In genomic region chr20:31681769-31682168, GRCh38 we compare ENCODE assay signal across 16 cellular contexts. TPM values are rescaled to one million over a fixed set of nuclear protein-coding genes. Genes with fewer than 3 reads are reported as not detected.
DNase-seq lines count a peak whose midpoint lies in the region; ATAC-seq, FAIRE-seq and TF ChIP-seq lines count a peak whose summit lies in the region.
"Had no signal": no experiment of that assay in that cellular context is flagged by ENCODE, and none has a peak within 500 bp of the region (broad histone marks: within the 10 kb centered on the region; RNA-seq: fewer than 3 reads in every experiment).

No MANE protein-coding gene starts in this region.

- intact Hi-C loops in activated naive CD4-positive, alpha-beta T cell treated with anti-CD3 and anti-CD28 coated beads for 36 hours (cut with micrococcal nuclease) = no loop called here
- intact Hi-C loops in K562 (cut with micrococcal nuclease) = no loop called here

- peak overlapping the region; percentile 75 to 99 for H3K27ac Mint-ChIP-seq in activated naive CD4-positive, alpha-beta T cell treated with anti-CD3 and anti-CD28 coated beads, Interleukin-2, amount 50 U/mL, for 72 hours
- H3K27ac Mint-ChIP-seq in activated naive CD4-positive, alpha-beta T cell treated with anti-CD3 and anti-CD28 coated beads for 36 hours = no peak overlapping the region
- peak overlapping the region; percentile 99 for H3K27ac Mint-ChIP-seq in stimulated activated effector memory CD8-positive, alpha-beta T cell treated with anti-CD3 and anti-CD28 coated beads, Interleukin-12 subunit alpha, Interleukin-12 subunit beta, amount 100 ng/mL, for 72 hours

- TF ChIP-seq POLR2A in K562 (conservative IDR thresholded peaks at IDR 0.05) = no peak
- TF ChIP-seq POLR2A in tibial nerve (IDR thresholded peaks at IDR 0.05) = no peak
- no peak for TF ChIP-seq POLR2A in gastroesophageal sphincter (IDR thresholded peaks at IDR 0.05)

- peaks cover 86% of the 10 kb centered on the region for H3K4me1 ChIP-seq in MM.1S (ENCODE audit: low read length)
- peaks cover 55 to 92% of the 10 kb centered on the region in 2 experiments for H3K4me1 ChIP-seq in K562 (replicated peaks in 1 of 2; ENCODE audit: control insufficient read depth in 2 of 2, insufficient read depth in 2 of 2, low read length in 2 of 2)
- peaks cover 0 to 96% (median 30%) of the 10 kb centered on the region in 4 donors for H3K4me1 ChIP-seq in tibial nerve
- H3K4me1 ChIP-seq in gastroesophageal sphincter = peaks cover 0 to 94% (median 3%) of the 10 kb centered on the region in 3 donors

- no peak for ATAC-seq in activated naive CD4-positive, alpha-beta T cell treated with anti-CD3 and anti-CD28 coated beads, Interleukin-2, amount 50 U/mL, for 72 hours
- ATAC-seq in K562 (no peak), HG03175 (IDR thresholded peaks at IDR 0.05; ENCODE audit: unreplicated experiment) (no peak), gastroesophageal sphincter (no peak)
- no peak for ATAC-seq in stimulated activated effector memory CD8-positive, alpha-beta T cell treated with anti-CD3 and anti-CD28 coated beads, Interleukin-12 subunit alpha, Interleukin-12 subunit beta, amount 100 ng/mL, for 72 hours

- H3K36me3 ChIP-seq in MM.1S (replicated peaks; ENCODE audit: insufficient read depth, low read length) (peaks cover 12% of the 10 kb centered on the region; the same call in 1 of the 2 replicates), K562 (ENCODE audit: control insufficient read depth, insufficient read depth, low read length) (peaks cover 83% of the 10 kb centered on the region), tibial nerve (peaks cover 0 to 36% (median 0%) of the 10 kb centered on the region in 3 donors), gastroesophageal sphincter (peaks cover 0 to 45% of the 10 kb centered on the region in 2 donors)

- CTCF ChIA-PET in activated naive CD4-positive, alpha-beta T cell treated with anti-CD3 and anti-CD28 coated beads for 36 hours (lab: Charles Lee) = interaction anchor here (1.1 to 1.6 kb wide), 2 partner anchors 17 to 20 kb away, joined by 3 to 5 read pairs; no protein-coding TSS in a partner anchor
- CTCF ChIA-PET in K562 (lab: Yijun Ruan, JAX; ENCODE audit: low intra/inter-chr PET ratio) = no interaction called here

- no peak for TF ChIP-seq CTCF in MM.1S (IDR thresholded peaks at IDR 0.05; ENCODE audit: low read length)
- no peak for TF ChIP-seq CTCF in K562 (IDR thresholded peaks at IDR 0.05 in 2 of 3, conservative IDR thresholded peaks at IDR 0.05 in 1 of 3; ENCODE audit: insufficient read depth in 2 of 3, low read depth in 1 of 3, low read length in 3 of 3)
- no peak for TF ChIP-seq CTCF in tibial nerve (IDR thresholded peaks at IDR 0.05)
- no peak for TF ChIP-seq CTCF in gastroesophageal sphincter (IDR thresholded peaks at IDR 0.05)

- POLR2A ChIA-PET in K562 (lab: Yijun Ruan, JAX) = interaction anchor here (1.0 to 1.7 kb wide), 6 partner anchors 9 to 57 kb away, joined by 3 to 7 read pairs (median 5); partner anchors contain the start of gene TPX2

- no peak for DNase-seq in activated naive CD4-positive, alpha-beta T cell treated with anti-CD3 and anti-CD28 coated beads, Interleukin-2, amount 50 U/mL, for 72 hours (ENCODE audit: low spot score in 2 of 2)
- no peak for DNase-seq in activated naive CD4-positive, alpha-beta T cell treated with anti-CD3 and anti-CD28 coated beads for 36 hours
- DNase-seq in MM.1S (no peak), K562 (ENCODE audit: extremely low read depth in 1 of 4, low spot score in 3 of 4) (no peak), tibial nerve (ENCODE audit: low spot score in 2 of 2) (no peak)
- DNase-seq in stimulated activated effector memory CD8-positive, alpha-beta T cell treated with anti-CD3 and anti-CD28 coated beads, Interleukin-12 subunit alpha, Interleukin-12 subunit beta, amount 100 ng/mL, for 72 hours (ENCODE audit: low spot score in 2 of 2) = no peak
- DNase-seq: anterior cingulate cortex, H9, Kasumi-1, mesendoderm, NCI-H2029 treated with DMSO at 0.1 percent for 48 hours, nucleus accumbens, testis had no signal

- H3K9me3 Mint-ChIP-seq in activated naive CD4-positive, alpha-beta T cell treated with anti-CD3 and anti-CD28 coated beads, Interleukin-2, amount 50 U/mL, for 72 hours = no peaks in the 10 kb centered on the region
- no peaks in the 10 kb centered on the region for H3K9me3 Mint-ChIP-seq in activated naive CD4-positive, alpha-beta T cell treated with anti-CD3 and anti-CD28 coated beads for 36 hours
- H3K9me3 Mint-ChIP-seq in stimulated activated effector memory CD8-positive, alpha-beta T cell treated with anti-CD3 and anti-CD28 coated beads, Interleukin-12 subunit alpha, Interleukin-12 subunit beta, amount 100 ng/mL, for 72 hours = no peaks in the 10 kb centered on the region
- H3K9me3 Mint-ChIP-seq: H9 had no signal

- no peak for TF ChIP-seq RAD21 in K562 (CRISPR knock-in tag; conservative IDR thresholded peaks at IDR 0.05 in 1 of 2, IDR thresholded peaks at IDR 0.05 in 1 of 2)

- H3K9ac ChIP-seq in MM.1S (ENCODE audit: low read length) = no peak overlapping the region
- peak overlapping the region; percentile 1 to 41; a peak in 2 of 4 replicates for H3K9ac ChIP-seq in K562 (ENCODE audit: insufficient read depth in 1 of 2, low read depth in 2 of 2, low read length in 2 of 2)

- FAIRE-seq in K562 (lab: Jason Lieb, UNC) = peak; percentile 19
- FAIRE-seq: TTC549 had no signal

- no peak overlapping the region for H3K4me2 ChIP-seq in MM.1S (ENCODE audit: low read depth, low read length)
- H3K4me2 ChIP-seq in K562 (ENCODE audit: insufficient read depth, low read length) = no peak overlapping the region; the same call in 1 of the 2 replicates

- H3K27ac ChIP-seq in MM.1S (ENCODE audit: low read length) = peak overlapping the region; percentile 45; the same call in 1 of the 2 replicates
- H3K27ac ChIP-seq in K562 (ENCODE audit: extremely low read depth, low read depth, low read length) = peak overlapping the region; percentile 62; the same call in 2 of the 3 replicates
- peak overlapping the region in 1 of 4 donors; percentile 30 for H3K27ac ChIP-seq in tibial nerve
- no peak overlapping the region for H3K27ac ChIP-seq in gastroesophageal sphincter

- in situ Hi-C loops in K562 (cut with MboI) = no loop called here

- peaks cover 33 to 49% of the 10 kb centered on the region in 2 donors for H3K36me3 Mint-ChIP-seq in activated naive CD4-positive, alpha-beta T cell treated with anti-CD3 and anti-CD28 coated beads, Interleukin-2, amount 50 U/mL, for 72 hours
- H3K36me3 Mint-ChIP-seq in activated naive CD4-positive, alpha-beta T cell treated with anti-CD3 and anti-CD28 coated beads for 36 hours (ENCODE audit: low read depth) = peaks cover 58% of the 10 kb centered on the region
- H3K36me3 Mint-ChIP-seq in stimulated activated effector memory CD8-positive, alpha-beta T cell treated with anti-CD3 and anti-CD28 coated beads, Interleukin-12 subunit alpha, Interleukin-12 subunit beta, amount 100 ng/mL, for 72 hours = peaks cover 100% of the 10 kb centered on the region

- H3K27me3 ChIP-seq in MM.1S (replicated peaks; ENCODE audit: insufficient read depth, low read length) (no peaks in the 10 kb centered on the region), K562 (ENCODE audit: control insufficient read depth in 2 of 2, insufficient read depth in 2 of 2, low read length in 2 of 2) (no peaks in the 10 kb centered on the region), tibial nerve (no peaks in the 10 kb centered on the region), gastroesophageal sphincter (no peaks in the 10 kb centered on the region)
- H3K27me3 ChIP-seq: testis had no signal

- H3K9me2 ChIP-seq in MM.1S (replicated peaks; ENCODE audit: insufficient read depth, low read length) = no peaks in the 10 kb centered on the region

- H3K9me3 ChIP-seq in MM.1S (replicated peaks; ENCODE audit: insufficient read depth, low read length) (no peaks in the 10 kb centered on the region), K562 (replicated peaks; ENCODE audit: control insufficient read depth, insufficient read depth, low read depth, low read length) (no peaks in the 10 kb centered on the region), tibial nerve (no peaks in the 10 kb centered on the region), gastroesophageal sphincter (no peaks in the 10 kb centered on the region)
- H3K9me3 ChIP-seq: testis had no signal

- TF ChIP-seq EP300 in K562 (IDR thresholded peaks at IDR 0.05; ENCODE audit: low read length) = no peak
- no peak for TF ChIP-seq EP300 in tibial nerve (IDR thresholded peaks at IDR 0.05)
- TF ChIP-seq EP300 in gastroesophageal sphincter (IDR thresholded peaks at IDR 0.05) = no peak

- H3K79me2 ChIP-seq in MM.1S (ENCODE audit: low read length) = peaks cover 100% of the 10 kb centered on the region
- peaks cover 97% of the 10 kb centered on the region for H3K79me2 ChIP-seq in K562 (ENCODE audit: control insufficient read depth, insufficient read depth, low read length)

- H4K20me1 ChIP-seq in MM.1S (ENCODE audit: insufficient read depth, low read length) (no peaks in the 10 kb centered on the region), K562 (replicated peaks; ENCODE audit: control insufficient read depth, insufficient read depth, low read length) (no peaks in the 10 kb centered on the region)

- H3K9me1 ChIP-seq in K562 (ENCODE audit: control insufficient read depth, insufficient read depth, low read length) = no peaks in the 10 kb centered on the region

- H3K4me3 Mint-ChIP-seq in activated naive CD4-positive, alpha-beta T cell treated with anti-CD3 and anti-CD28 coated beads for 36 hours = no peak overlapping the region
- peak overlapping the region; percentile 97 for H3K4me3 Mint-ChIP-seq in stimulated activated effector memory CD8-positive, alpha-beta T cell treated with anti-CD3 and anti-CD28 coated beads, Interleukin-12 subunit alpha, Interleukin-12 subunit beta, amount 100 ng/mL, for 72 hours
- H3K4me3 Mint-ChIP-seq: H9 had no signal

- BruUV-seq in K562 (replicated peaks; lab: Mats Ljungman, UMichigan) = no TSS peak

- H3F3A ChIP-seq in MM.1S (ENCODE audit: insufficient read depth, low read length) = peaks cover 59% of the 10 kb centered on the region

- no peak overlapping the region for H2AFZ ChIP-seq in MM.1S (ENCODE audit: low read length)
- no peak overlapping the region for H2AFZ ChIP-seq in K562 (ENCODE audit: low read depth, low read length)

- WGBS in K562 (ENCODE audit: insufficient coverage, low coverage, missing lambda C conversion rate) = 86% methylated on average over 3 of the region's 3 CpGs
- WGBS in tibial nerve, 2 donors = 79 to 83% methylated on average over 3 of the region's 3 CpGs
- WGBS in gastroesophageal sphincter (ENCODE audit: low coverage in 1 of 2), 2 donors = 75 to 100% methylated on average over 2 to 3 of the region's 3 CpGs

- H3K4me3 ChIP-seq in MM.1S (ENCODE audit: low read length) (no peak overlapping the region), K562 (no peak overlapping the region), tibial nerve (no peak overlapping the region), gastroesophageal sphincter (no peak overlapping the region)
- H3K4me3 ChIP-seq: testis had no signal

- H3K4me1 Mint-ChIP-seq in activated naive CD4-positive, alpha-beta T cell treated with anti-CD3 and anti-CD28 coated beads for 36 hours (ENCODE audit: low read depth) = peaks cover 88% of the 10 kb centered on the region
- peaks cover 94% of the 10 kb centered on the region for H3K4me1 Mint-ChIP-seq in stimulated activated effector memory CD8-positive, alpha-beta T cell treated with anti-CD3 and anti-CD28 coated beads, Interleukin-12 subunit alpha, Interleukin-12 subunit beta, amount 100 ng/mL, for 72 hours

- H3K27me3 Mint-ChIP-seq in activated naive CD4-positive, alpha-beta T cell treated with anti-CD3 and anti-CD28 coated beads for 36 hours (ENCODE audit: low read depth) = no peaks in the 10 kb centered on the region

RNA-seq across cellular contexts. Expression of gene BCL2L1, which starts 40.9 kb away (rescaled TPM):
- 100 to 1,000 TPM in 1 of 2 donors, 10 to 100 TPM in 1; 86.6 to 143 TPM for total RNA-seq in activated naive CD4-positive, alpha-beta T cell treated with anti-CD3 and anti-CD28 coated beads, Interleukin-2, amount 50 U/mL, for 72 hours
- total RNA-seq in activated naive CD4-positive, alpha-beta T cell treated with anti-CD3 and anti-CD28 coated beads for 36 hours = 10 to 100 TPM; 87.9 to 89.2 TPM
- 162 and 267 TPM in 2 replicates for total RNA-seq in K562 (2011; cell fraction: chromatin; rRNA removed; ENCODE audit: low replicate concordance)
- total RNA-seq in K562 (2011; cell fraction: nucleolus; rRNA removed) = 145 and 154 TPM in 2 replicates
- total RNA-seq in K562 (2011; cell fraction: nucleoplasm; rRNA removed) = 113 and 150 TPM in 2 replicates
- total RNA-seq in K562 (2014; rRNA removed) = 137 and 179 TPM in 2 replicates
- 72.0 and 81.3 TPM in 2 replicates for total RNA-seq in K562 (2014; rRNA removed; fragmentation: Illumina TruSeq; extraction: Trizol)
- total RNA-seq in K562 (2015; rRNA removed; fragmentation: Illumina TruSeq; extraction: Trizol) = 88.7 and 89.1 TPM in 2 replicates
- total RNA-seq in K562 (2021) = 150 and 157 TPM in 2 replicates
- polyA plus RNA-seq in K562 (2011; rRNA removed) = 120 and 121 TPM in 2 replicates
- 113 and 145 TPM in 2 replicates for polyA plus RNA-seq in K562 (2011; cell fraction: cytosol; rRNA removed)
- 70.0 and 81.2 TPM in 2 replicates for polyA plus RNA-seq in K562 (2011; cell fraction: nucleus; rRNA removed)
- 134 and 224 TPM in 2 replicates for polyA plus RNA-seq in K562 (2012)
- polyA plus RNA-seq in K562 (2014; fragmentation: Illumina TruSeq; extraction: Trizol) = 182 and 187 TPM in 2 replicates
- polyA plus RNA-seq in K562 (2014; fragmentation: Nextera tagmentation; extraction: Ambion mirVana) = 10 to 100 TPM in 1 of 2 experiments, 1 to 10 TPM in 1; 3.3 to 17.9 TPM
- polyA plus RNA-seq in K562 (2014; rRNA removed) = 140 and 156 TPM in 2 replicates
- polyA minus RNA-seq in K562 (2011; rRNA and poly(A)+ RNA removed) = 87.8 and 101 TPM in 2 replicates
- 56.3 and 61.7 TPM in 2 replicates for polyA minus RNA-seq in K562 (2011; cell fraction: cytosol; rRNA and poly(A)+ RNA removed)
- polyA minus RNA-seq in K562 (2011; cell fraction: nucleus; rRNA and poly(A)+ RNA removed) = 74.2 and 92.5 TPM in 2 replicates
- total RNA-seq in tibial nerve = 100 to 1,000 TPM; 105 to 138 (median 119) TPM
- 100 to 1,000 TPM in 3 of 4 donors, 10 to 100 TPM in 1; 71.9 to 171 (median 135) TPM for total RNA-seq in gastroesophageal sphincter

RNA-seq across cellular contexts. Expression of gene COX4I2, which starts 44.1 kb away (rescaled TPM):
- total RNA-seq in activated naive CD4-positive, alpha-beta T cell treated with anti-CD3 and anti-CD28 coated beads, Interleukin-2, amount 50 U/mL, for 72 hours = not detected
- total RNA-seq in activated naive CD4-positive, alpha-beta T cell treated with anti-CD3 and anti-CD28 coated beads for 36 hours = not detected
- total RNA-seq in K562 (2011; cell fraction: chromatin; rRNA removed; ENCODE audit: low replicate concordance) = not detected in 2 replicates
- not detected in 2 replicates for total RNA-seq in K562 (2011; cell fraction: nucleolus; rRNA removed)
- total RNA-seq in K562 (2011; cell fraction: nucleoplasm; rRNA removed) = not detected in 2 replicates
- total RNA-seq in K562 (2014; rRNA removed) = not detected in 2 replicates
- not detected in 2 replicates for total RNA-seq in K562 (2014; rRNA removed; fragmentation: Illumina TruSeq; extraction: Trizol)
- total RNA-seq in K562 (2015; rRNA removed; fragmentation: Illumina TruSeq; extraction: Trizol) = not detected in 2 replicates
- not detected in 2 replicates for total RNA-seq in K562 (2021)
- not detected in 2 replicates for polyA plus RNA-seq in K562 (2011; rRNA removed)
- polyA plus RNA-seq in K562 (2011; cell fraction: cytosol; rRNA removed) = not detected in 2 replicates
- polyA plus RNA-seq in K562 (2011; cell fraction: nucleus; rRNA removed) = not detected in 2 replicates
- polyA plus RNA-seq in K562 (2012) = not detected in 2 replicates
- polyA plus RNA-seq in K562 (2014; fragmentation: Illumina TruSeq; extraction: Trizol) = not detected in 2 replicates
- polyA plus RNA-seq in K562 (2014; fragmentation: Nextera tagmentation; extraction: Ambion mirVana) = not detected
- not detected in 2 replicates for polyA plus RNA-seq in K562 (2014; rRNA removed)
- not detected in 2 replicates for polyA minus RNA-seq in K562 (2011; rRNA and poly(A)+ RNA removed)
- polyA minus RNA-seq in K562 (2011; cell fraction: cytosol; rRNA and poly(A)+ RNA removed) = not detected in 2 replicates
- not detected in 2 replicates for polyA minus RNA-seq in K562 (2011; cell fraction: nucleus; rRNA and poly(A)+ RNA removed)
- total RNA-seq in tibial nerve = 1 to 10 TPM in 3 of 4 donors, not detected in 1; 1.6 to 8.2 (median 4.2) TPM
- total RNA-seq in gastroesophageal sphincter = 10 to 100 TPM in 2 of 4 donors, 1 to 10 TPM in 1, not detected in 1; 4.6 to 40.9 (median 12.1) TPM
- total RNA-seq: H9 had no signal

RNA-seq across cellular contexts. Expression of gene TPX2, which starts 57.3 kb away (rescaled TPM):
- 100 to 1,000 TPM; 123 to 215 TPM for total RNA-seq in activated naive CD4-positive, alpha-beta T cell treated with anti-CD3 and anti-CD28 coated beads, Interleukin-2, amount 50 U/mL, for 72 hours
- 100 to 1,000 TPM; 166 to 175 TPM for total RNA-seq in activated naive CD4-positive, alpha-beta T cell treated with anti-CD3 and anti-CD28 coated beads for 36 hours
- 34.1 and 68.4 TPM in 2 replicates for total RNA-seq in K562 (2011; cell fraction: chromatin; rRNA removed; ENCODE audit: low replicate concordance)
- total RNA-seq in K562 (2011; cell fraction: nucleolus; rRNA removed) = 33.2 and 33.7 TPM in 2 replicates
- 50.5 and 54.4 TPM in 2 replicates for total RNA-seq in K562 (2011; cell fraction: nucleoplasm; rRNA removed)
- total RNA-seq in K562 (2014; rRNA removed) (143 and 153 TPM in 2 replicates), K562 (2014; rRNA removed; fragmentation: Illumina TruSeq; extraction: Trizol) (133 and 153 TPM in 2 replicates), K562 (2015; rRNA removed; fragmentation: Illumina TruSeq; extraction: Trizol) (134 TPM in 2 replicates), K562 (2021) (144 and 171 TPM in 2 replicates), tibial nerve (1 to 10 TPM in 1 of 4 donors, under 1 TPM in 3; 0.21 to 2.7 (median 0.40) TPM), gastroesophageal sphincter (1 to 10 TPM in 1 of 4 donors, under 1 TPM in 3; 0.13 to 1.4 (median 0.74) TPM)
- polyA plus RNA-seq in K562 (2011; rRNA removed) (89.7 and 108 TPM in 2 replicates), K562 (2014; fragmentation: Illumina TruSeq; extraction: Trizol) (212 and 241 TPM in 2 replicates), K562 (2014; fragmentation: Nextera tagmentation; extraction: Ambion mirVana) (10 to 100 TPM; 48.0 to 57.8 TPM), K562 (2014; rRNA removed) (101 and 112 TPM in 2 replicates)
- 32.9 and 56.0 TPM in 2 replicates for polyA plus RNA-seq in K562 (2011; cell fraction: cytosol; rRNA removed)
- polyA plus RNA-seq in K562 (2011; cell fraction: nucleus; rRNA removed) = 157 and 160 TPM in 2 replicates
- 117 and 130 TPM in 2 replicates for polyA plus RNA-seq in K562 (2012)
- polyA minus RNA-seq in K562 (2011; rRNA and poly(A)+ RNA removed) = 140 and 157 TPM in 2 replicates
- polyA minus RNA-seq in K562 (2011; cell fraction: cytosol; rRNA and poly(A)+ RNA removed) = 54.2 and 70.1 TPM in 2 replicates
- polyA minus RNA-seq in K562 (2011; cell fraction: nucleus; rRNA and poly(A)+ RNA removed) = 47.8 and 109 TPM in 2 replicates

Comparison
In these comparisons a context has a peak if more than half of its experiments do, and no peak if none do; other contexts are left out.
1. H3K27ac ChIP-seq: peak in MM.1S (single experiment) and K562 (single experiment); none in gastroesophageal sphincter (0 of 4).
2. RNA of gene TPX2, which starts 57.3 kb away (total RNA-seq): 123 to 215 TPM in activated naive CD4-positive, alpha-beta T cell treated with anti-CD3 and anti-CD28 coated beads, Interleukin-2, amount 50 U/mL, for 72 hours, 166 to 175 TPM in activated naive CD4-positive, alpha-beta T cell treated with anti-CD3 and anti-CD28 coated beads for 36 hours and 33.2 to 171 TPM in K562; 0.13 to 1.4 TPM in gastroesophageal sphincter and 0.21 to 2.7 TPM in tibial nerve; every median in the first group is over 4 times any median in the second.